9 cellular contexts compared by ENCODE assay signal in genomic region chr3:39149498-39150169, GRCh38. TPM values are rescaled to one million over a fixed set of nuclear protein-coding genes. Genes with fewer than 3 reads are reported as not detected.
DNase-seq lines count a peak whose midpoint lies in the region; ATAC-seq and TF ChIP-seq lines count a peak whose summit lies in the region.
"Had no signal": no experiment of that assay in that cellular context is flagged by ENCODE, and none has a peak within 500 bp of the region (broad histone marks: within the 10 kb centered on the region; RNA-seq: fewer than 3 reads in every experiment).

No MANE protein-coding gene starts in this region.

- H3K9me3 ChIP-seq in CD8-positive, alpha-beta T cell (ENCODE audit: low read length) = no peaks in the 10 kb centered on the region
- no peaks in the 10 kb centered on the region for H3K9me3 ChIP-seq in OCI-LY1 (ENCODE audit: low read length)
- no peaks in the 10 kb centered on the region for H3K9me3 ChIP-seq in prostate gland

- peaks cover 7% of the 10 kb centered on the region for H3K36me3 ChIP-seq in CD8-positive, alpha-beta T cell (ENCODE audit: insufficient read depth, low read length)
- H3K36me3 ChIP-seq in OCI-LY1 (ENCODE audit: insufficient read depth, low read length) = peaks cover 16% of the 10 kb centered on the region
- H3K36me3 ChIP-seq in prostate gland = peaks cover 0 to 3% of the 10 kb centered on the region in 2 donors

- no peak for DNase-seq in CD8-positive, alpha-beta T cell
- DNase-seq in effector memory CD8-positive, alpha-beta T cell = no peak
- DNase-seq in prostate gland (ENCODE audit: low spot score) = no peak
- no peak for DNase-seq in NCI-H2196 treated with DMSO at 0.1 percent for 48 hours (lab: John Stamatoyannopoulos, UW; ENCODE audit: unreplicated experiment)
- DNase-seq in SW 1271 (lab: John Stamatoyannopoulos, UW) = no peak
- DNase-seq in NCI-H510A treated with DMSO at 0.1 percent for 48 hours (lab: John Stamatoyannopoulos, UW) = no peak
- DNase-seq: NCI-H187 treated with DMSO at 0.1 percent for 48 hours had no signal

- H3K9me3 Mint-ChIP-seq in CD8-positive, alpha-beta T cell = no peaks in the 10 kb centered on the region
- no peaks in the 10 kb centered on the region for H3K9me3 Mint-ChIP-seq in effector memory CD8-positive, alpha-beta T cell

- peaks cover 74% of the 10 kb centered on the region for H3K4me1 Mint-ChIP-seq in CD8-positive, alpha-beta T cell (ENCODE audit: low read depth)
- peaks cover 65 to 71% of the 10 kb centered on the region in 2 donors for H3K4me1 Mint-ChIP-seq in effector memory CD8-positive, alpha-beta T cell (ENCODE audit: low read depth in 2 of 2)

- H3K9ac ChIP-seq in OCI-LY1 (ENCODE audit: low read length) = peak overlapping the region; percentile 67; the same call in 1 of the 2 replicates

- 0 out of 2 replicates have a peak, but pooled peaks cover 4% of the 10 kb centered on the region for H3K79me2 ChIP-seq in OCI-LY1 (ENCODE audit: insufficient read depth, low read length)

- WGBS in prostate gland = 67% methylated on average over 3 of the region's 3 CpGs

- H3F3A ChIP-seq in OCI-LY1 (ENCODE audit: insufficient read depth, low read length) = no peaks in the 10 kb centered on the region

- CTCF ChIA-PET in CD8-positive, alpha-beta T cell (lab: Charles Lee) = interaction anchor here (1.0 to 2.8 kb wide), 3 partner anchors 9 to 23 kb away, joined by 4 to 8 read pairs (median 5); no protein-coding TSS in a partner anchor

- H3K9me2 ChIP-seq in OCI-LY1 (ENCODE audit: low read depth, low read length) = no peaks in the 10 kb centered on the region

- intact Hi-C loops in CD8-positive, alpha-beta T cell (cut with DNase I, micrococcal nuclease) = loop anchor here in 1 of 2 experiments (2.0 kb wide), 1 partner anchor 43 kb away; the partner anchor contains the start of genes GORASP1 and TTC21A
- intact Hi-C loops in prostate gland (cut with DNase I) = no loop called here

- peak overlapping the region; percentile 84 for H3K4me2 ChIP-seq in OCI-LY1 (ENCODE audit: low read length)

- H4K20me1 ChIP-seq in OCI-LY1 (ENCODE audit: insufficient read depth, low read length) = no peaks in the 10 kb centered on the region

- ATAC-seq in CD8-positive, alpha-beta T cell = no peak
- ATAC-seq in effector memory CD8-positive, alpha-beta T cell (replicated peaks) = no peak
- ATAC-seq in GM18519 (IDR thresholded peaks at IDR 0.05; ENCODE audit: low FRiP score, unreplicated experiment) = no peak

- H2AFZ ChIP-seq in OCI-LY1 (ENCODE audit: low read length) = no peak overlapping the region

- TF ChIP-seq CTCF in CD8-positive, alpha-beta T cell (IDR thresholded peaks at IDR 0.05) = no peak
- no peak for TF ChIP-seq CTCF in OCI-LY1 (IDR thresholded peaks at IDR 0.05; ENCODE audit: low read length)
- no peak for TF ChIP-seq CTCF in prostate gland (IDR thresholded peaks at IDR 0.05)

- peak overlapping the region; percentile 7 for H3K4me3 ChIP-seq in CD8-positive, alpha-beta T cell (ENCODE audit: low read depth, low read length)
- H3K4me3 ChIP-seq in OCI-LY1 (ENCODE audit: low read depth, low read length, poor library complexity, severe bottlenecking) = no peak overlapping the region
- no peak overlapping the region for H3K4me3 ChIP-seq in prostate gland

- TF ChIP-seq POLR2A in prostate gland (IDR thresholded peaks at IDR 0.05) = no peak

- H3K27me3 ChIP-seq in CD8-positive, alpha-beta T cell (ENCODE audit: insufficient read depth, low read length) = no peaks in the 10 kb centered on the region
- H3K27me3 ChIP-seq in OCI-LY1 (ENCODE audit: insufficient read depth, low read length) = no peaks in the 10 kb centered on the region
- H3K27me3 ChIP-seq in prostate gland (replicated peaks; ENCODE audit: insufficient read depth) = no peaks in the 10 kb centered on the region

- H3K4me3 Mint-ChIP-seq in CD8-positive, alpha-beta T cell = peak overlapping the region; percentile 95
- H3K4me3 Mint-ChIP-seq in effector memory CD8-positive, alpha-beta T cell = peak overlapping the region; percentile 85 to 90

- H3K4me1 ChIP-seq in CD8-positive, alpha-beta T cell (ENCODE audit: insufficient read depth, low read length) = peaks cover 58% of the 10 kb centered on the region
- H3K4me1 ChIP-seq in OCI-LY1 (ENCODE audit: insufficient read depth, low read length, severe bottlenecking) = peaks cover 78% of the 10 kb centered on the region
- peaks cover 35% of the 10 kb centered on the region for H3K4me1 ChIP-seq in prostate gland (replicated peaks)

- POLR2A ChIA-PET in CD8-positive, alpha-beta T cell (lab: Charles Lee) = interaction anchor here (0.6 kb wide), 1 partner anchor 172 kb away, joined by 7 read pairs; no protein-coding TSS in a partner anchor

- peak overlapping the region; percentile 98 for H3K27ac Mint-ChIP-seq in CD8-positive, alpha-beta T cell
- H3K27ac Mint-ChIP-seq in effector memory CD8-positive, alpha-beta T cell = peak overlapping the region; percentile 94 to 98

- H3K36me3 Mint-ChIP-seq in CD8-positive, alpha-beta T cell = peaks cover 48% of the 10 kb centered on the region
- H3K36me3 Mint-ChIP-seq in effector memory CD8-positive, alpha-beta T cell (ENCODE audit: insufficient read depth) = peaks cover 92% of the 10 kb centered on the region

- no peaks in the 10 kb centered on the region for H3K27me3 Mint-ChIP-seq in CD8-positive, alpha-beta T cell (ENCODE audit: low read depth)
- no peaks in the 10 kb centered on the region for H3K27me3 Mint-ChIP-seq in effector memory CD8-positive, alpha-beta T cell

- no peak overlapping the region for H3K27ac ChIP-seq in CD8-positive, alpha-beta T cell (ENCODE audit: low read depth, low read length)
- H3K27ac ChIP-seq in OCI-LY1 (ENCODE audit: low read depth, low read length, poor library complexity, severe bottlenecking) (peak overlapping the region; percentile 94), prostate gland (peak overlapping the region; percentile 100)

RNA-seq across cellular contexts. Expression of gene CSRNP1, which starts 3.8 kb away (rescaled TPM):
- total RNA-seq in CD8-positive, alpha-beta T cell = 100 to 1,000 TPM; 535 TPM
- 10 to 100 TPM; 38.4 to 45.9 TPM for total RNA-seq in prostate gland

RNA-seq across cellular contexts. Expression of gene TTC21A, which starts 42.2 kb away (rescaled TPM):
- total RNA-seq in CD8-positive, alpha-beta T cell = 1 to 10 TPM; 1.8 to 2.3 TPM
- total RNA-seq in prostate gland = 10 to 100 TPM in 1 of 2 donors, 1 to 10 TPM in 1; 9.0 to 23.2 TPM

RNA-seq across cellular contexts. Expression of gene GORASP1, which starts 42.2 kb away (rescaled TPM):
- total RNA-seq in CD8-positive, alpha-beta T cell = 10 to 100 TPM; 13.9 to 20.2 TPM
- total RNA-seq in prostate gland = 100 to 1,000 TPM in 1 of 2 donors, 10 to 100 TPM in 1; 76.5 to 104 TPM

RNA-seq across cellular contexts. Expression of gene XIRP1, which starts 42.8 kb away (rescaled TPM):
- total RNA-seq in CD8-positive, alpha-beta T cell = not detected
- 1 to 10 TPM in 1 of 2 donors, under 1 TPM in 1; 0.40 to 2.2 TPM for total RNA-seq in prostate gland

Comparison
In these comparisons a context has a peak if more than half of its experiments do, and no peak if none do; other contexts are left out.
1. RNA of gene CSRNP1, which starts 3.8 kb away (total RNA-seq): 535 TPM in CD8-positive, alpha-beta T cell; 38.4 to 45.9 TPM in prostate gland; every median in the first group is over 10 times any median in the second.